In the genomic region with DNA sequence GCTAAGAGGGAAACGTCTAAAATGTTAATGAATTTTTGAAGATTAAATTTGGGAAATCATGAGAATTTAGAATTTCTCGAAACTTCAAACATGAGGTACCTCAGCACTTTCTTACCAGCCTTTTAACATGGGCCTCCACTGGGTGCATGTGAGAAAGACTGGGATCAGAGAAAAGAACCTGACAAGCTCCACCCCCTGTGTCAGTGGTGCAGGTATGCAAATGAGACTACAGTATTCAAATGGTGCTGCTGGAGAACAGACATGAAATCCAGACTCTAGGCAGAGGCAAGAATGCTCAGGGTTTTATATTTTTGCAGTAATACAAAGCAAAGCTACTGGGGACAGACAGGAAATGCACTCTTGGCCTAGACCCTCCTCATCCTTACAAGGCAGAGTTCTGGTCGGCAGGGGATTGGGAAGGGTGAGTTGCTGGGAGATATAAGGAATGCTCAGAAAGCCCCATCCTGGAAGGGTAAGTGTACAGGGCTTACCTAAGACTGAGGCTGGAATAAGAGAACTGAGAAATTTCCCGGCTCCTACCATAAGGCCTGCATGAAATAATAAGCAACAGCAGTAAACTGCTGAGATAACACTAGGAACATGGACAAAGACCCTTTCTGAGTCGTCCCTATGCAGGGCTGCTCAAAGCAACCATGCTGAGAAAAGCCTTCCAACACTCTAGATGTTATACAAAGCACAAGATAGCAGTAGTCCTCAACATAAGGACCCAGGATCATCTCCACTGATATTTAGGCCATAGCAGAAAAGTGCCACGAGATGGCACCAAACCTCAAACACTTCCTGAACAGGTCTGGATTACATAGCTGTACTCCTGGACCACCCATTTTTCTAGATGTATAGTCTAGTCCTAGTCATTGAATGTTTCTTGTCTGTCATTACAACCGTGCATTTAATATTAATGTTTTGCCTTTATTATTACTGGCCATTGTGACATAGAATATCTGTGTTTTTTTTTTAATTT, we compare ENCODE assay signal across 8 cellular contexts.
DNase-seq lines count a peak whose midpoint lies in the region; ATAC-seq and TF ChIP-seq lines count a peak whose summit lies in the region.

No MANE protein-coding gene starts in this region.

- H3K9me3 ChIP-seq in ovary = no peaks in the 10 kb centered on the region

- no peak for TF ChIP-seq EP300 in ovary (IDR thresholded peaks at IDR 0.05)

- peak; percentile 22 for DNase-seq in CMK (ENCODE audit: low read depth)
- peak; percentile 46 to 88 (median 68) for DNase-seq in NCI-H1417 (lab: John Stamatoyannopoulos, UW)
- peak; percentile 33 to 67 for DNase-seq in SW 1271 (lab: John Stamatoyannopoulos, UW)
- peak; percentile 66 for DNase-seq in fibroblast of villous mesenchyme (ENCODE audit: low read depth)
- DNase-seq in ovary = peak in 2 of 5 donors; percentile 21 to 47
- no peak for DNase-seq in activated CD4-positive, CD25-positive, alpha-beta regulatory T cell treated with anti-CD3 and anti-CD28 coated beads, Interleukin-2, amount 50 U/mL, for 72 hours

- H3K27ac ChIP-seq in ovary = no peak overlapping the region

- H3K27me3 ChIP-seq in ovary = no peaks in the 10 kb centered on the region

- H3K36me3 ChIP-seq in ovary = no peaks in the 10 kb centered on the region

- H3K4me3 ChIP-seq in fibroblast of villous mesenchyme (ENCODE audit: low read depth, low read length) = no peak overlapping the region
- H3K4me3 ChIP-seq in ovary = no peak overlapping the region

- H3K4me1 ChIP-seq in ovary (ENCODE audit: insufficient read depth) = no peaks in the 10 kb centered on the region

- intact Hi-C loops in ovary (cut with DNase I) = loop anchor here (5.0 to 10.0 kb wide), 2 partner anchors 289 to 292 kb away; no protein-coding TSS in a partner anchor

- TF ChIP-seq POLR2A in ovary (IDR thresholded peaks at IDR 0.05) = no peak

- ATAC-seq in GM18867 (IDR thresholded peaks at IDR 0.05; ENCODE audit: unreplicated experiment) = peak; percentile 96
- ATAC-seq in HG02943 (IDR thresholded peaks at IDR 0.05; ENCODE audit: low read depth, unreplicated experiment) = peak; percentile 98

- WGBS in ovary, 3 donors = 51 to 58% (median 55%) methylated on average over 7 of the region's 7 CpGs

- peak; percentile 81 for TF ChIP-seq CTCF in fibroblast of villous mesenchyme (IDR thresholded peaks at IDR 0.05; ENCODE audit: insufficient read depth, low read depth, low read length)
- peak in 2 of 3 donors; percentile 17 to 27 for TF ChIP-seq CTCF in ovary (IDR thresholded peaks at IDR 0.05)
